ENCODE assay signal across 7 cellular contexts in the genomic region with DNA sequence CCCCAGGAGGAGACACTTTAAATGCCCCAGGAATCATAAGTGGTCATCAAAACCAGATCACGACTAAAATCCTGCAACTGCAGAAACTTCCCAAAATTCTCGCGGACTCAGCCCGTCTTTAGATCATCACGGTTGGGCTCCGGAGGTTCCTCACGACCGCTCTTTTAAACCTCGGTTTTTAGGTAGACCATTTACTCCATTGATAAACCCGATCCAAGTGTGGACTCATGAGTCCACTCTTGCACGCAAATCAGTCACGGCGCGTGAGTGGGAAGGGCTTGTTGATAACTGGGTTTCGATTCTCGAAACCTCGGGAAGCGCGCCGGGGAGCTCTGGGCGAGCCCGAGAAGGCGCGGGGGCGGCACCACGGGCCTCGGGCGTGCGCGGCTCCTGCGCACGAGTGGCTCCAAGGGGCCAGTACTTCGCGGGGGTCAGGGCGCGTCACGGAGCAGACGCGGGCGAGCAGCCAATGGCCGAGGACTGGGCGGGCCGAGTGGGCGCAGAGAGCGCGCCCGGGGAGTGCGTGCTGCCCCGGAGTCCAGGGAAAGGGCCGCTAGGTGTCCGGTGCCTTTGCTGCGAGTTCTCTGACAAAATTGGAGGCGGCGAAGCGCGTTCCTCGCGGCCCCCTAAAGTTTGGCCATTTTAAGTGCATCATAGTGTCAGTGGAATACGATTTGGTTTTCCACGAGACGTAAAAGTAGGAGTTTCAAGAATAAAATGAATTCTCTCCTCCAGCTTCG. TPM values are rescaled to one million over a fixed set of nuclear protein-coding genes. Genes with fewer than 3 reads are reported as not detected.
DNase-seq lines count a peak whose midpoint lies in the region; ATAC-seq, FAIRE-seq and TF ChIP-seq lines count a peak whose summit lies in the region.

No MANE protein-coding gene starts in this region.

- intact Hi-C loops in kidney (cut with DNase I), result no loop called here

- peaks cover 4 to 5% of the 10 kb centered on the region in 2 donors for H3K4me1 ChIP-seq in kidney (ENCODE audit: control insufficient read depth in 1 of 2, insufficient read depth in 1 of 2, low read depth in 1 of 2, low read length in 2 of 2)

- H3K27ac ChIP-seq in kidney (ENCODE audit: low read depth in 2 of 2, low read length in 2 of 2), result peak overlapping the region; percentile 97 to 99

- H3K36me3 ChIP-seq in kidney (ENCODE audit: control insufficient read depth in 1 of 2, insufficient read depth in 2 of 2, low read length in 2 of 2), result no peaks in the 10 kb centered on the region

- DNase-seq in NCI-H2196 treated with DMSO at 0.1 percent for 48 hours (lab: John Stamatoyannopoulos, UW; ENCODE audit: unreplicated experiment), result peak; percentile 76
- peak; percentile 18 to 26 for DNase-seq in activated CD4-positive, alpha-beta T cell treated with anti-CD3 and anti-CD28 coated beads for 24 hours (ENCODE audit: low read depth in 2 of 2)
- peak; percentile 82 for DNase-seq in cerebellum (ENCODE audit: low spot score)
- peak; percentile 97 for DNase-seq in kidney
- DNase-seq in stimulated activated CD4-positive, alpha-beta T cell treated with anti-CD3 and anti-CD28 coated beads, Interleukin-12 subunit alpha, Interleukin-12 subunit beta, amount 100 ng/mL, for 4 hours, result peak; percentile 47

- peak overlapping the region; percentile 82 to 95 for H3K9ac ChIP-seq in kidney (ENCODE audit: low read length in 2 of 2)

- no peak for FAIRE-seq in kidney (lab: Jason Lieb, UNC)

- TF ChIP-seq CTCF in kidney (IDR thresholded peaks at IDR 0.05; ENCODE audit: borderline replicate concordance, extremely low read depth, insufficient read depth), result no peak

- ATAC-seq in GM18520 (IDR thresholded peaks at IDR 0.05; ENCODE audit: unreplicated experiment) (peak; percentile 60), HG02938 (IDR thresholded peaks at IDR 0.05; ENCODE audit: unreplicated experiment) (peak; percentile 43)

- peak overlapping the region; percentile 81 to 97 for H3K4me3 ChIP-seq in kidney (ENCODE audit: low read length in 2 of 2)

- H3K9me3 ChIP-seq in kidney (ENCODE audit: control insufficient read depth in 1 of 2, low read length in 2 of 2), result no peaks in the 10 kb centered on the region

RNA-seq across cellular contexts. Expression of a gene that starts 0.7 kb away (rescaled TPM):
- total RNA-seq in cerebellum (8.1 TPM), kidney (13.4 TPM)
- polyA plus RNA-seq in kidney (ENCODE audit: insufficient read depth, low read depth, low replicate concordance), result 3.2 TPM

Comparison
In these comparisons a context has a peak if more than half of its experiments do, and no peak if none do; other contexts are left out.
1. Peak in every context shown above with its lines: DNase-seq, ATAC-seq, H3K4me3 ChIP-seq and H3K27ac ChIP-seq.
2. DNase-seq: peak in every context shown above with its lines; median percentile 97 in kidney; 82 in cerebellum; 76 in NCI-H2196 treated with DMSO at 0.1 percent for 48 hours; 47 in stimulated activated CD4-positive, alpha-beta T cell treated with anti-CD3 and anti-CD28 coated beads, Interleukin-12 subunit alpha, Interleukin-12 subunit beta, amount 100 ng/mL, for 4 hours; 22 in activated CD4-positive, alpha-beta T cell treated with anti-CD3 and anti-CD28 coated beads for 24 hours.